20 cellular contexts compared by ENCODE assay signal in genomic region chr13:33751151-33751550, GRCh38.
DNase-seq lines count a peak whose midpoint lies in the region; ATAC-seq and TF ChIP-seq lines count a peak whose summit lies in the region.
"Had no signal": no experiment of that assay in that cellular context is flagged by ENCODE, and none has a peak within 500 bp of the region (broad histone marks: within the 10 kb centered on the region; RNA-seq: fewer than 3 reads in every experiment).

No MANE protein-coding gene starts in this region.

- H2AFZ ChIP-seq in GM23248: no peak overlapping the region

- H3K4me3 ChIP-seq in GM23248 (no peak overlapping the region), fibroblast of villous mesenchyme (ENCODE audit: low read depth, low read length) (no peak overlapping the region)
- H3K4me3 ChIP-seq: gastrocnemius medialis had no signal

- H3F3A ChIP-seq in GM23248 (ENCODE audit: insufficient read depth): peaks cover 7% of the 10 kb centered on the region; the same call in 1 of the 2 replicates

- H3K4me2 ChIP-seq in GM23248 (ENCODE audit: unreplicated experiment): peak overlapping the region; percentile 5

- H3K9me2 ChIP-seq in GM23248 (ENCODE audit: insufficient read depth): no peaks in the 10 kb centered on the region

- 0 to 30% methylated on average over 1 to 2 of the region's 2 CpGs for whole genome bisulfite sequencing in GM23248 (ENCODE audit: low coverage in 1 of 2, low lambda C conversion rate in 2 of 2, missing lambda C conversion rate in 2 of 2), 2 experiments

- peak; percentile 37 for DNase-seq in A172 (ENCODE audit: low spot score)
- DNase-seq in GM23248: peak; percentile 75
- DNase-seq in astrocyte of the hippocampus (ENCODE audit: low read depth, low spot score): peak; percentile 62
- peak; percentile 87 for DNase-seq in fibroblast of villous mesenchyme (ENCODE audit: low read depth)
- no peak for DNase-seq in effector CD4-positive, alpha-beta T cell
- DNase-seq in anterior cingulate cortex (lab: John Stamatoyannopoulos, UW): no peak
- no peak for DNase-seq in NCI-H1092 treated with DMSO at 0.1 percent for 48 hours (lab: John Stamatoyannopoulos, UW)
- DNase-seq: 8988T; activated CD4-positive, alpha-beta T cell treated with anti-CD3 and anti-CD28 coated beads, Interleukin-2, amount 50 U/mL, for 1 hour; activated CD8-positive, alpha-beta memory T cell treated with anti-CD3 and anti-CD28 coated beads, Interleukin-2, amount 50 U/mL, for 48 hours; CD4-positive, alpha-beta T cell; DMS153; gastrocnemius medialis; MV-4-11; NCI-H2029; OCI-M1; right cardiac atrium; Right ventricle myocardium superior; stimulated activated CD8-positive, alpha-beta memory T cell treated with anti-CD3 and anti-CD28 coated beads, Interleukin-4, amount 100 ng/mL, for 48 hours had no signal

- H3K4me1 ChIP-seq in GM23248 (ENCODE audit: insufficient read depth): peaks cover 11% of the 10 kb centered on the region
- H3K4me1 ChIP-seq: gastrocnemius medialis had no signal

- in situ Hi-C loops in GM23248 (cut with MboI): no loop called here

- no peak for TF ChIP-seq CTCF in fibroblast of villous mesenchyme (IDR thresholded peaks at IDR 0.05; ENCODE audit: insufficient read depth, low read depth, low read length)

- no peaks in the 10 kb centered on the region for H4K20me1 ChIP-seq in GM23248 (ENCODE audit: insufficient read depth)

- no peak overlapping the region for H3K27ac ChIP-seq in GM23248
- H3K27ac ChIP-seq: gastrocnemius medialis had no signal

- no peak for ATAC-seq in HG03097 (IDR thresholded peaks at IDR 0.05; ENCODE audit: low FRiP score, unreplicated experiment)
- ATAC-seq: gastrocnemius medialis, right cardiac atrium had no signal

- H3K9me3 ChIP-seq in GM23248 (ENCODE audit: low read depth): no peaks in the 10 kb centered on the region
- H3K9me3 ChIP-seq: gastrocnemius medialis had no signal

- no peaks in the 10 kb centered on the region for H3K79me2 ChIP-seq in GM23248 (ENCODE audit: insufficient read depth)

- H3K9ac ChIP-seq in GM23248: no peak overlapping the region

- H3K36me3 ChIP-seq in GM23248 (ENCODE audit: low read depth): no peaks in the 10 kb centered on the region
- H3K36me3 ChIP-seq: gastrocnemius medialis had no signal

- H3K27me3 ChIP-seq in GM23248 (replicated peaks; ENCODE audit: insufficient read depth): peaks cover 28% of the 10 kb centered on the region
- H3K27me3 ChIP-seq: gastrocnemius medialis had no signal

Comparison
In these comparisons a context has a peak if more than half of its experiments do, and no peak if none do; other contexts are left out.
1. DNase-seq: peak in A172 (single experiment), GM23248 (single experiment), astrocyte of the hippocampus (single experiment) and fibroblast of villous mesenchyme (single experiment); none in effector CD4-positive, alpha-beta T cell (single experiment), anterior cingulate cortex (0 of 58) and NCI-H1092 treated with DMSO at 0.1 percent for 48 hours (single experiment).